Comparison of ENCODE assay signal across 19 cellular contexts in genomic region chr7:79008786-79009185, GRCh38.
"Had no signal": no experiment of that assay in that cellular context is flagged by ENCODE, and none has a peak within 500 bp of the region (broad histone marks: within the 10 kb centered on the region; RNA-seq: fewer than 3 reads in every experiment).

No MANE protein-coding gene starts in this region.

- H3K9me3 ChIP-seq: esophagus muscularis mucosa, gastrocnemius medialis, left lung, lower lobe of right lung had no signal

- H3K27ac ChIP-seq: coronary artery, dorsolateral prefrontal cortex, esophagus muscularis mucosa, gastrocnemius medialis, heart right ventricle, left lung, lower lobe of right lung had no signal

- H3K4me1 ChIP-seq: esophagus muscularis mucosa, gastrocnemius medialis, heart right ventricle, left lung, lower lobe of right lung had no signal

- H3K36me3 ChIP-seq: esophagus muscularis mucosa, gastrocnemius medialis, heart right ventricle, left lung, lower lobe of right lung had no signal

- H3K4me3 ChIP-seq: coronary artery, dorsolateral prefrontal cortex, esophagus muscularis mucosa, gastrocnemius medialis, heart right ventricle, left lung, lower lobe of right lung had no signal

- DNase-seq: dermis blood vessel endothelial cell; effector CD4-positive, alpha-beta T cell; effector memory CD4-positive, alpha-beta T cell; foreskin melanocyte; gastrocnemius medialis; glutamatergic neuron; head of caudate nucleus; heart right ventricle; hippocampal formation; left cardiac atrium; left lung; left ventricle myocardium superior; lower lobe of right lung; mesendoderm; midbrain; naive thymus-derived CD4-positive, alpha-beta T cell had no signal

- H3K27me3 ChIP-seq: dorsolateral prefrontal cortex, esophagus muscularis mucosa, gastrocnemius medialis, heart right ventricle, left lung had no signal
